8 cellular contexts compared by ENCODE assay signal in genomic region chr7:28037220-28038010, GRCh38.
A peak's percentile ranks its signal among the peaks of the same experiment; 100 is the strongest.
DNase-seq lines count a peak whose midpoint lies in the region; ATAC-seq and TF ChIP-seq lines count a peak whose summit lies in the region.

No MANE protein-coding gene starts in this region.

- no peaks in the 10 kb centered on the region for H3K27me3 Mint-ChIP-seq in activated naive CD4-positive, alpha-beta T cell treated with anti-CD3 and anti-CD28 coated beads, Interleukin-2, amount 10 ng/mL, durations not matched to agents 7 days and 5 days

- H3K27ac Mint-ChIP-seq in activated naive CD4-positive, alpha-beta T cell treated with anti-CD3 and anti-CD28 coated beads, Interleukin-2, amount 10 ng/mL, durations not matched to agents 7 days and 5 days = no peak overlapping the region

- peaks cover 4% of the 10 kb centered on the region for H3K4me1 Mint-ChIP-seq in activated naive CD4-positive, alpha-beta T cell treated with anti-CD3 and anti-CD28 coated beads, Interleukin-2, amount 10 ng/mL, durations not matched to agents 7 days and 5 days

- CTCF ChIA-PET in activated naive CD4-positive, alpha-beta T cell treated with anti-CD3 and anti-CD28 coated beads, Interleukin-2, amount 10 ng/mL, durations not matched to agents 7 days and 5 days (lab: Charles Lee) = interaction anchor here (0.7 kb wide), 1 partner anchor 532 kb away, joined by 3 read pairs; no protein-coding TSS in a partner anchor
- CTCF ChIA-PET in RWPE1 (lab: Yijun Ruan, JAX) = no interaction called here

- H3K4me3 Mint-ChIP-seq in activated naive CD4-positive, alpha-beta T cell treated with anti-CD3 and anti-CD28 coated beads, Interleukin-2, amount 10 ng/mL, durations not matched to agents 7 days and 5 days = no peak overlapping the region

- H3K36me3 Mint-ChIP-seq in activated naive CD4-positive, alpha-beta T cell treated with anti-CD3 and anti-CD28 coated beads, Interleukin-2, amount 10 ng/mL, durations not matched to agents 7 days and 5 days = no peaks in the 10 kb centered on the region

- ATAC-seq in HG02885 (IDR thresholded peaks at IDR 0.05; ENCODE audit: poor library complexity, unreplicated experiment) (peak; percentile 98), esophagus mucosa (peak; percentile 94)

- POLR2A ChIA-PET in RWPE1 (lab: Yijun Ruan, JAX; ENCODE audit: low non-redundant PET) = interaction anchor here (0.6 kb wide), 1 partner anchor 119 kb away, joined by 3 read pairs; no protein-coding TSS in a partner anchor

- no peak for TF ChIP-seq CTCF in RWPE1 (conservative IDR thresholded peaks at IDR 0.05; ENCODE audit: low read depth)
- TF ChIP-seq CTCF in retinal pigment epithelial cell (conservative IDR thresholded peaks at IDR 0.05; ENCODE audit: low read depth, low read length) = no peak

- H3K4me3 ChIP-seq in retinal pigment epithelial cell (ENCODE audit: low read length) = no peak overlapping the region

- H3K9me3 Mint-ChIP-seq in activated naive CD4-positive, alpha-beta T cell treated with anti-CD3 and anti-CD28 coated beads, Interleukin-2, amount 10 ng/mL, durations not matched to agents 7 days and 5 days = no peaks in the 10 kb centered on the region

- no peak overlapping the region for H3K27ac ChIP-seq in RWPE1

- DNase-seq in activated naive CD4-positive, alpha-beta T cell treated with Interleukin-2 at 50 U/mL for 16 hours = peak; percentile 15
- no peak for DNase-seq in activated naive CD4-positive, alpha-beta T cell treated with anti-CD3 and anti-CD28 coated beads, Interleukin-2, amount 10 ng/mL, durations not matched to agents 7 days and 5 days
- DNase-seq in RWPE1 (ENCODE audit: low spot score) (peak; percentile 84), retinal pigment epithelial cell (ENCODE audit: low read depth) (peak; percentile 88), NCI-H2107 (lab: John Stamatoyannopoulos, UW) (no peak), GM19240 (ENCODE audit: insufficient read length, low spot score) (no peak)

Comparison
In these comparisons a context has a peak if more than half of its experiments do, and no peak if none do; other contexts are left out.
1. DNase-seq: peak in activated naive CD4-positive, alpha-beta T cell treated with Interleukin-2 at 50 U/mL for 16 hours (single experiment), RWPE1 (single experiment) and retinal pigment epithelial cell (single experiment); none in activated naive CD4-positive, alpha-beta T cell treated with anti-CD3 and anti-CD28 coated beads, Interleukin-2, amount 10 ng/mL, durations not matched to agents 7 days and 5 days (single experiment), NCI-H2107 (single experiment) and GM19240 (single experiment).